Comparison of ENCODE assay signal across 28 cellular contexts in the genomic region with DNA sequence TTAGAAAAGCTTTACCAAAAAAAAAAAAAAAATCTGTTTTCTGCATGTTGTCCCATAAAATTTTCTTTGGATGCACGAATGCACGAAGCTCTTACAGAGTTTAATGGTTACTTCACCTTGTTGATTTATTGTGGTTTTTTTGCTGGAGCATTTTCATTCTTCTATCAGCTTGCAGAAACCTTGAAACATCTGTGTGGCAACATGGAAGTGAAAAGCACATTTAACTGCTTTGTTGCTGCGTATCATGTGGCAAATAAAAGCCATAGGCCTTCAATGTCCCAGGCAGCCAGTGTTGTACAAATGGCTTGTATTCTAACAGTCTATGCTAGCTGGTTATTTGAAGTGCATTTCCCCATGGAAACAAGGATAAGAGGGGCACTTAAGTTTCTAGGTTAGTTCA. TPM values are rescaled to one million over a fixed set of nuclear protein-coding genes. Genes with fewer than 3 reads are reported as not detected.
A peak's percentile ranks its signal among the peaks of the same experiment; 100 is the strongest.
DNase-seq lines count a peak whose midpoint lies in the region; ATAC-seq, FAIRE-seq and TF ChIP-seq lines count a peak whose summit lies in the region.
"Had no signal": no experiment of that assay in that cellular context is flagged by ENCODE, and none has a peak within 500 bp of the region (broad histone marks: within the 10 kb centered on the region; RNA-seq: fewer than 3 reads in every experiment).

No MANE protein-coding gene starts in this region.

- no peaks in the 10 kb centered on the region for H3K23me2 ChIP-seq in H9 (ENCODE audit: insufficient read length, low read depth, low read length, poor library complexity, severe bottlenecking)

- no peak for ATAC-seq in stimulated activated naive CD8-positive, alpha-beta T cell treated with anti-CD3 and anti-CD28 coated beads, Interleukin-15, Interleukin-2, amounts not matched to agents 100 U/mL and 50 U/mL, for 24 hours
- ATAC-seq: activated CD4-positive, alpha-beta T cell treated with anti-CD3 and anti-CD28 coated beads for 36 hours; activated T-cell treated with anti-CD3 and anti-CD28 coated beads, Interleukin-2, amount 50 U/mL, for 4 hours; gastroesophageal sphincter; naive thymus-derived CD8-positive, alpha-beta T cell; stimulated activated memory B cell treated with anti-CD40 and anti-IgM and Interleukin-4, amounts not matched to agents 10 μg/mL and 1 μg/mL and 100 μg/mL, for 72 hours had no signal

- no peak overlapping the region for H3K14ac ChIP-seq in H9 (ENCODE audit: insufficient read depth, low read length)

- no peak overlapping the region for H2AFZ ChIP-seq in hepatocyte
- H2AFZ ChIP-seq in H9 (ENCODE audit: low read length), result no peak overlapping the region

- no peak overlapping the region for H2BK20ac ChIP-seq in H9 (ENCODE audit: low read depth, low read length, poor library complexity, severe bottlenecking)

- no peaks in the 10 kb centered on the region for H3K9me2 ChIP-seq in hepatocyte (replicated peaks; ENCODE audit: insufficient read depth)

- no peaks in the 10 kb centered on the region for H3K9me3 ChIP-seq in hepatocyte (ENCODE audit: low read depth)
- no peaks in the 10 kb centered on the region for H3K9me3 ChIP-seq in H9 (ENCODE audit: control insufficient read depth, low read depth, low read length)
- H3K9me3 ChIP-seq: gastroesophageal sphincter, ovary, right atrium auricular region had no signal

- H3K4me3 ChIP-seq in hepatocyte, result no peak overlapping the region
- H3K4me3 ChIP-seq: gastroesophageal sphincter, left ventricle myocardium inferior, ovary, right atrium auricular region had no signal

- H3K36me3 Mint-ChIP-seq in H9 (ENCODE audit: insufficient read depth in 1 of 3, low read depth in 3 of 3), result no peaks in the 10 kb centered on the region
- H3K36me3 Mint-ChIP-seq: stimulated activated memory B cell treated with anti-CD40 and anti-IgM and Interleukin-4, amounts not matched to agents 10 μg/mL and 1 μg/mL and 100 μg/mL, for 72 hours had no signal

- no peak overlapping the region for H3K9ac ChIP-seq in H9 (ENCODE audit: extremely low read depth, insufficient read length, low read length)

- H2AK5ac ChIP-seq in H9 (ENCODE audit: insufficient read length, low read length), result no peak overlapping the region

- H2BK5ac ChIP-seq in H9 (ENCODE audit: insufficient read length, low read length), result no peak overlapping the region

- 43% methylated on average over 3 of the region's 3 CpGs for WGBS in hepatocyte (ENCODE audit: low lambda C conversion rate, missing lambda C conversion rate)
- no CpG with 5 or more reads among the region's 3 CpGs for WGBS in H9 (ENCODE audit: extremely low coverage, insufficient read length, low lambda C conversion rate)

- H2BK15ac ChIP-seq in H9 (ENCODE audit: low read depth, low read length), result no peak overlapping the region

- no peak overlapping the region for H4K8ac ChIP-seq in H9 (replicated peaks; ENCODE audit: insufficient read length, low read depth, low read length)

- no peak overlapping the region for H4K91ac ChIP-seq in H9 (ENCODE audit: insufficient read length, low read depth, low read length)

- H3K79me2 ChIP-seq in hepatocyte (no peaks in the 10 kb centered on the region), H9 (ENCODE audit: insufficient read depth, low read length) (no peaks in the 10 kb centered on the region)

- H3K27me3 Mint-ChIP-seq in H9 (ENCODE audit: low read depth), result no peaks in the 10 kb centered on the region
- H3K27me3 Mint-ChIP-seq: activated CD4-positive, alpha-beta T cell treated with anti-CD3 and anti-CD28 coated beads for 36 hours; naive thymus-derived CD8-positive, alpha-beta T cell; stimulated activated memory B cell treated with anti-CD40 and anti-IgM and Interleukin-4, amounts not matched to agents 10 μg/mL and 1 μg/mL and 100 μg/mL, for 72 hours had no signal

- peak; percentile 63 for DNase-seq in DMS79 treated with DMSO at 0.1 percent for 48 hours (lab: John Stamatoyannopoulos, UW)
- no peak for DNase-seq in GM18507 (ENCODE audit: extremely low spot score, insufficient read length, low read depth)
- DNase-seq in NCI-H2029 treated with DMSO at 0.1 percent for 48 hours (lab: John Stamatoyannopoulos, UW), result peak; percentile 18
- no peak for DNase-seq in hepatocyte (ENCODE audit: low spot score)
- DNase-seq in stimulated activated naive CD8-positive, alpha-beta T cell treated with anti-CD3 and anti-CD28 coated beads, Interleukin-15, Interleukin-2, amounts not matched to agents 100 U/mL and 50 U/mL, for 24 hours, result no peak
- DNase-seq in NCI-H510A (lab: John Stamatoyannopoulos, UW), result no peak
- no peak for DNase-seq in H9
- DNase-seq: activated CD4-positive, alpha-beta T cell treated with anti-CD3 and anti-CD28 coated beads for 36 hours; activated naive CD4-positive, alpha-beta T cell; activated T-cell treated with anti-CD3 and anti-CD28 coated beads, Interleukin-2, amount 50 U/mL, for 4 hours; amniotic stem cell; effector memory CD4-positive, alpha-beta T cell; EL; left ventricle myocardium inferior; midbrain; naive thymus-derived CD8-positive, alpha-beta T cell; NCI-H2081; NCI-H526; ovary; RPMI8226; stimulated activated CD4-positive, alpha-beta T cell treated with anti-CD3 and anti-CD28 coated beads, Interleukin-4, amount 100 ng/mL, for 1 hour had no signal

- TF ChIP-seq CTCF in hepatocyte (IDR thresholded peaks at IDR 0.05; ENCODE audit: poor library complexity), result no peak
- TF ChIP-seq CTCF in H9 (conservative IDR thresholded peaks at IDR 0.05), result no peak

- H3K27me3 ChIP-seq in hepatocyte, result no peaks in the 10 kb centered on the region
- H3K27me3 ChIP-seq in H9 (ENCODE audit: insufficient read depth, low read length), result no peaks in the 10 kb centered on the region
- H3K27me3 ChIP-seq: gastroesophageal sphincter, ovary, right atrium auricular region had no signal

- H3K18ac ChIP-seq in H9 (ENCODE audit: insufficient read length, low read depth, low read length), result no peak overlapping the region

- no peak overlapping the region for H3K23ac ChIP-seq in H9 (ENCODE audit: insufficient read length, low read depth, low read length)

- H3K4me3 Mint-ChIP-seq in H9, result no peak overlapping the region
- H3K4me3 Mint-ChIP-seq: activated CD4-positive, alpha-beta T cell treated with anti-CD3 and anti-CD28 coated beads for 36 hours; activated T-cell treated with anti-CD3 and anti-CD28 coated beads, Interleukin-2, amount 50 U/mL, for 4 hours; naive thymus-derived CD8-positive, alpha-beta T cell; stimulated activated memory B cell treated with anti-CD40 and anti-IgM and Interleukin-4, amounts not matched to agents 10 μg/mL and 1 μg/mL and 100 μg/mL, for 72 hours had no signal

- H3K4me2 ChIP-seq in hepatocyte (no peak overlapping the region), H9 (ENCODE audit: insufficient read depth, insufficient read length, low read length) (no peak overlapping the region)

- H3K9me3 Mint-ChIP-seq in H9, result 0 out of 5 replicates have a peak, but pooled peaks cover 0 to 3% of the 10 kb centered on the region in 2 experiments
- H3K9me3 Mint-ChIP-seq: activated T-cell treated with anti-CD3 and anti-CD28 coated beads, Interleukin-2, amount 50 U/mL, for 4 hours; stimulated activated memory B cell treated with anti-CD40 and anti-IgM and Interleukin-4, amounts not matched to agents 10 μg/mL and 1 μg/mL and 100 μg/mL, for 72 hours had no signal

- H3K56ac ChIP-seq in H9 (ENCODE audit: insufficient read length, low read depth, low read length), result no peak overlapping the region

- peaks cover 20 to 21% of the 10 kb centered on the region in 2 experiments for H3K4me1 Mint-ChIP-seq in H9
- H3K4me1 Mint-ChIP-seq: stimulated activated memory B cell treated with anti-CD40 and anti-IgM and Interleukin-4, amounts not matched to agents 10 μg/mL and 1 μg/mL and 100 μg/mL, for 72 hours had no signal

- H4K20me1 ChIP-seq in hepatocyte (ENCODE audit: insufficient read depth, poor library complexity, severe bottlenecking), result no peaks in the 10 kb centered on the region
- H4K20me1 ChIP-seq in H9 (ENCODE audit: control insufficient read depth, insufficient read depth, insufficient read length), result no peaks in the 10 kb centered on the region

- no peak overlapping the region for H2BK12ac ChIP-seq in H9 (ENCODE audit: insufficient read length, low read depth, low read length)

- no peak overlapping the region for H2BK120ac ChIP-seq in H9 (ENCODE audit: low read depth, low read length, poor library complexity, severe bottlenecking)

- H3K27ac Mint-ChIP-seq in H9, result no peak overlapping the region
- H3K27ac Mint-ChIP-seq: activated CD4-positive, alpha-beta T cell treated with anti-CD3 and anti-CD28 coated beads for 36 hours; stimulated activated memory B cell treated with anti-CD40 and anti-IgM and Interleukin-4, amounts not matched to agents 10 μg/mL and 1 μg/mL and 100 μg/mL, for 72 hours had no signal

- H3K4me1 ChIP-seq in hepatocyte (ENCODE audit: insufficient read depth), result peaks cover 10% of the 10 kb centered on the region
- H3K4me1 ChIP-seq in H9 (ENCODE audit: insufficient read depth, low read length), result peaks cover 2% of the 10 kb centered on the region; the same call in 1 of the 2 replicates
- H3K4me1 ChIP-seq: gastroesophageal sphincter, left ventricle myocardium inferior, right atrium auricular region had no signal

- H3K79me1 ChIP-seq in H9 (ENCODE audit: insufficient read depth, low read depth, low read length, poor library complexity, severe bottlenecking), result no peaks in the 10 kb centered on the region

- no peak overlapping the region for H4K5ac ChIP-seq in H9 (ENCODE audit: insufficient read length, low read depth, low read length)

- no peaks in the 10 kb centered on the region for H3K36me3 ChIP-seq in hepatocyte (replicated peaks; ENCODE audit: insufficient read depth, low read depth)
- H3K36me3 ChIP-seq: gastroesophageal sphincter, ovary, right atrium auricular region had no signal

- no peak overlapping the region for H3T11ph ChIP-seq in H9 (ENCODE audit: low read length)

- H3K4ac ChIP-seq in H9 (ENCODE audit: low read depth, low read length), result no peak overlapping the region

- peak; percentile 12 for FAIRE-seq in GM18507 (lab: Jason Lieb, UNC)
- FAIRE-seq: bronchial epithelial cell, colon, urothelium cell line had no signal

- peak overlapping the region; percentile 0 for H3K27ac ChIP-seq in hepatocyte
- no peak overlapping the region for H3K27ac ChIP-seq in H9 (ENCODE audit: insufficient read length, low read depth, low read length)
- H3K27ac ChIP-seq: C4-2B, gastroesophageal sphincter, right atrium auricular region had no signal

RNA-seq across cellular contexts. Expression of a gene that starts 42.6 kb away (rescaled TPM):
- 3.1 and 3.3 TPM in 2 replicates for total RNA-seq in hepatocyte
- polyA plus RNA-seq in hepatocyte, result 1.8 and 2.0 TPM in 2 replicates
- 11.3 and 13.5 TPM in 2 replicates for total RNA-seq in H9 (2021)

Comparison
In these comparisons a context has a peak if more than half of its experiments do, and no peak if none do; other contexts are left out.
1. DNase-seq: peak in DMS79 treated with DMSO at 0.1 percent for 48 hours (single experiment) and NCI-H2029 treated with DMSO at 0.1 percent for 48 hours (single experiment); none in GM18507 (single experiment), hepatocyte (single experiment), stimulated activated naive CD8-positive, alpha-beta T cell treated with anti-CD3 and anti-CD28 coated beads, Interleukin-15, Interleukin-2, amounts not matched to agents 100 U/mL and 50 U/mL, for 24 hours (single experiment), NCI-H510A (single experiment) and H9 (single experiment).